1 cellular context compared by ENCODE assay signal in genomic region chr2:173286153-173286809, GRCh38.
TF ChIP-seq lines count a peak whose summit lies in the region.

No MANE protein-coding gene starts in this region.

TF ChIP-seq in HepG2, 621 proteins besides CTCF, POLR2A, EP300 and RAD21:
- TF ChIP-seq MEIS1 (CRISPR knock-in tag; IDR thresholded peaks at IDR 0.05; ENCODE audit: borderline replicate concordance), result no peak
- no peak for TF ChIP-seq AHDC1 (CRISPR knock-in tag; IDR thresholded peaks at IDR 0.05; ENCODE audit: borderline replicate concordance)
- no peak for TF ChIP-seq ZNF670 (CRISPR knock-in tag; IDR thresholded peaks at IDR 0.05; ENCODE audit: borderline replicate concordance)
- TF ChIP-seq, protein P1, sequence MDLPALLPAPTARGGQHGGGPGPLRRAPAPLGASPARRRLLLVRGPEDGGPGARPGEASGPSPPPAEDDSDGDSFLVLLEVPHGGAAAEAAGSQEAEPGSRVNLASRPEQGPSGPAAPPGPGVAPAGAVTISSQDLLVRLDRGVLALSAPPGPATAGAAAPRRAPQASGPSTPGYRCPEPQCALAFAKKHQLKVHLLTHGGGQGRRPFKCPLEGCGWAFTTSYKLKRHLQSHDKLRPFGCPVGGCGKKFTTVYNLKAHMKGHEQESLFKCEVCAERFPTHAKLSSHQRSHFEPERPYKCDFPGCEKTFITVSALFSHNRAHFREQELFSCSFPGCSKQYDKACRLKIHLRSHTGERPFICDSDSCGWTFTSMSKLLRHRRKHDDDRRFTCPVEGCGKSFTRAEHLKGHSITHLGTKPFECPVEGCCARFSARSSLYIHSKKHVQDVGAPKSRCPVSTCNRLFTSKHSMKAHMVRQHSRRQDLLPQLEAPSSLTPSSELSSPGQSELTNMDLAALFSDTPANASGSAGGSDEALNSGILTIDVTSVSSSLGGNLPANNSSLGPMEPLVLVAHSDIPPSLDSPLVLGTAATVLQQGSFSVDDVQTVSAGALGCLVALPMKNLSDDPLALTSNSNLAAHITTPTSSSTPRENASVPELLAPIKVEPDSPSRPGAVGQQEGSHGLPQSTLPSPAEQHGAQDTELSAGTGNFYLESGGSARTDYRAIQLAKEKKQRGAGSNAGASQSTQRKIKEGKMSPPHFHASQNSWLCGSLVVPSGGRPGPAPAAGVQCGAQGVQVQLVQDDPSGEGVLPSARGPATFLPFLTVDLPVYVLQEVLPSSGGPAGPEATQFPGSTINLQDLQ (CRISPR knock-in tag; IDR thresholded peaks at IDR 0.05), result no peak
- TF ChIP-seq, protein P2, sequence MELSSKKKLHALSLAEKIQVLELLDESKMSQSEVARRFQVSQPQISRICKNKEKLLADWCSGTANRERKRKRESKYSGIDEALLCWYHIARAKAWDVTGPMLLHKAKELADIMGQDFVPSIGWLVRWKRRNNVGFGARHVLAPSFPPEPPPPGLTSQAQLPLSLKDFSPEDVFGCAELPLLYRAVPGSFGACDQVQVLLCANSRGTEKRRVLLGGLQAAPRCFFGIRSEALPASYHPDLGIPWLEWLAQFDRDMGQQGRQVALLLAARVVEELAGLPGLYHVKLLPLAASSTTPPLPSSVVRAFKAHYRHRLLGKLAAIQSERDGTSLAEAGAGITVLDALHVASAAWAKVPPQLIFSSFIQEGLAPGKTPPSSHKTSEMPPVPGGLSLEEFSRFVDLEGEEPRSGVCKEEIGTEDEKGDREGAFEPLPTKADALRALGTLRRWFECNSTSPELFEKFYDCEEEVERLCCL (CRISPR knock-in tag; IDR thresholded peaks at IDR 0.05; ENCODE audit: borderline replicate concordance), result no peak
- TF ChIP-seq ZBTB34 (CRISPR knock-in tag; IDR thresholded peaks at IDR 0.05), result no peak
- TF ChIP-seq IKZF1 (IDR thresholded peaks at IDR 0.05), result no peak
